26 cellular contexts compared by ENCODE assay signal in genomic region chr11:72653616-72654000, GRCh38.
"Had no signal": no experiment of that assay in that cellular context is flagged by ENCODE, and none has a peak within 500 bp of the region (broad histone marks: within the 10 kb centered on the region; RNA-seq: fewer than 3 reads in every experiment).

No MANE protein-coding gene starts in this region.

- H3K4me1 Mint-ChIP-seq: naive B cell; stimulated activated memory B cell treated with anti-CD40 and anti-IgM and Interleukin-4, amounts not matched to agents 10 μg/mL and 1 μg/mL and 100 μg/mL, for 72 hours; stimulated activated naive CD8-positive, alpha-beta T cell treated with anti-CD3 and anti-CD28 coated beads, Interleukin-15, amount 100 ng/mL, for 72 hours; T-cell had no signal

- H3K27me3 ChIP-seq: tibial nerve had no signal

- H3K9me3 Mint-ChIP-seq: naive B cell; stimulated activated memory B cell treated with anti-CD40 and anti-IgM and Interleukin-4, amounts not matched to agents 10 μg/mL and 1 μg/mL and 100 μg/mL, for 72 hours; stimulated activated naive CD8-positive, alpha-beta T cell treated with anti-CD3 and anti-CD28 coated beads, Interleukin-15, amount 100 ng/mL, for 72 hours; T-cell had no signal

- H3K79me2 ChIP-seq: hepatocyte had no signal

- H2AFZ ChIP-seq: hepatocyte had no signal

- H3K36me3 Mint-ChIP-seq: activated naive CD8-positive, alpha-beta T cell; naive B cell; stimulated activated memory B cell treated with anti-CD40 and anti-IgM and Interleukin-4, amounts not matched to agents 10 μg/mL and 1 μg/mL and 100 μg/mL, for 72 hours; T-cell had no signal

- H3K4me3 Mint-ChIP-seq: activated naive CD8-positive, alpha-beta T cell; naive B cell; stimulated activated memory B cell treated with anti-CD40 and anti-IgM and Interleukin-4, amounts not matched to agents 10 μg/mL and 1 μg/mL and 100 μg/mL, for 72 hours; stimulated activated naive CD8-positive, alpha-beta T cell treated with anti-CD3 and anti-CD28 coated beads, Interleukin-15, amount 100 ng/mL, for 72 hours; T-cell had no signal

- H3K4me1 ChIP-seq: esophagus squamous epithelium, tibial nerve had no signal

- H3K27ac ChIP-seq: coronary artery, epithelial cell of prostate, esophagus squamous epithelium, hepatocyte, tibial nerve had no signal

- H3K27ac Mint-ChIP-seq: activated naive CD8-positive, alpha-beta T cell; naive B cell; stimulated activated memory B cell treated with anti-CD40 and anti-IgM and Interleukin-4, amounts not matched to agents 10 μg/mL and 1 μg/mL and 100 μg/mL, for 72 hours; T-cell had no signal

- H3K4me3 ChIP-seq: coronary artery, esophagus squamous epithelium, hepatocyte, tibial nerve had no signal

- H3K9me3 ChIP-seq: esophagus squamous epithelium, tibial nerve had no signal

- H3K36me3 ChIP-seq: esophagus squamous epithelium, tibial nerve had no signal

- H3K27me3 Mint-ChIP-seq: activated naive CD8-positive, alpha-beta T cell had no signal

- ATAC-seq: left cardiac atrium; left ventricle myocardium superior; right cardiac atrium; stimulated activated memory B cell treated with anti-CD40 and anti-IgM and Interleukin-4, amounts not matched to agents 10 μg/mL and 1 μg/mL and 100 μg/mL, for 72 hours; stimulated activated naive CD8-positive, alpha-beta T cell treated with anti-CD3 and anti-CD28 coated beads, Interleukin-15, amount 100 ng/mL, for 72 hours; T-cell had no signal

- DNase-seq: activated CD4-positive, alpha-beta T cell treated with anti-CD3 and anti-CD28 coated beads for 4 hours; activated CD4-positive, alpha-beta T cell treated with anti-CD3 and anti-CD28 coated beads, Interleukin-2, amount 50 U/mL, for 4 hours; activated effector memory CD4-positive, alpha-beta T cell treated with Interleukin-2 at 50 U/mL for 16 hours; activated naive CD4-positive, alpha-beta T cell treated with Interleukin-2 at 50 U/mL for 16 hours; anterior cingulate cortex; cerebellar nuclear complex; esophagus squamous epithelium; left cardiac atrium; left ventricle myocardium superior; naive B cell; posterior cingulate gyrus; stimulated activated CD4-positive, alpha-beta T cell treated with anti-CD3 and anti-CD28 coated beads, Interleukin-12 subunit alpha, Interleukin-12 subunit beta, amount 100 ng/mL, for 4 hours; stimulated activated CD4-positive, alpha-beta T cell treated with anti-CD3 and anti-CD28 coated beads, Interleukin-4, amount 100 ng/mL, for 4 hours; stimulated activated CD8-positive, alpha-beta memory T cell treated with anti-CD3 and anti-CD28 coated beads, Interleukin-4, amount 100 ng/mL, for 48 hours; stimulated activated naive CD8-positive, alpha-beta T cell treated with anti-CD3 and anti-CD28 coated beads, Interleukin-15, amount 100 ng/mL, for 72 hours; substantia nigra; T-cell had no signal

- FAIRE-seq: frontal cortex, keratinocyte had no signal

- H3K4me2 ChIP-seq: hepatocyte had no signal
